Comparison of ENCODE assay signal across 9 cellular contexts in the genomic region with DNA sequence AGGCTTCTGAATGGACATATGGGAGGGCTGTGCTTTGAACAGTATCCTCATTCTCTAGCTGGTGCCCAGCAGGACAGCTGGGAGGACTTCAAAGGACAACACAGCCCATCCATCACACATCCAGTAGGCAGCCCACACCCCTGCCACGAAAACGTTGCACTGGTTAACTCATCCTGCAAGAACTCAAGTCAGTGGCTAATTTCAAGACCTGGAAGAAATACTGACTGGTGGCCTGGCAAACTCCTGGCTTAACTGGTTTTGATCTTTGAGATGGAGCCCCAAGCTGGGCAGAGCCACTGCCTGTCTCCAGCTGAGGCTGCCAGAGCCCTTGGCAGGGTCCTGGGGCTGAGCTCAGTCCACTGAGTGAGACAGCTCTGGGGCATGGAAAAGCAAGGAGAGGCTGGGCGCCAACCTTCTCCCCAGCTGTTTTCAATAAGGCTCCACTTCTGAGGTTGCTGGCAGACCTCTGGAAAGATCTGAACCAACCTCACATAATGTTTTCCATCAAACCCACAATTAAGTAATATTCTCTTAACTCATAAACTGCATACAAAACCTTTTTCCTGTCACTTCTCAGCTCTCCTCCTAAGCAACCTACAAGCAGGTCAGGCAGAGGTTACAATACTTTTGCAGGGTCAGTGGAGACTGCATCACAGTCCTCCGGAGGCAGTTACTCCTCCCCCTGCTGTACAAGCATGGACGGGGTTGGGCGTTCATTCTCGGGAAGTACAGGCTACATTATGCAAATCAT.
DNase-seq lines count a peak whose midpoint lies in the region; ATAC-seq and TF ChIP-seq lines count a peak whose summit lies in the region.
"Had no signal": no experiment of that assay in that cellular context is flagged by ENCODE, and none has a peak within 500 bp of the region (broad histone marks: within the 10 kb centered on the region; RNA-seq: fewer than 3 reads in every experiment).

No MANE protein-coding gene starts in this region.

- TF ChIP-seq CTCF in brain (conservative IDR thresholded peaks at IDR 0.05) (no peak), lung (IDR thresholded peaks at IDR 0.05; ENCODE audit: control extremely low read depth, extremely low read depth) (no peak), type B pancreatic cell (conservative IDR thresholded peaks at IDR 0.05) (no peak)

- peaks cover 3% of the 10 kb centered on the region for H3K27me3 Mint-ChIP-seq in brain
- no peaks in the 10 kb centered on the region for H3K27me3 Mint-ChIP-seq in type B pancreatic cell
- peaks cover 2% of the 10 kb centered on the region for H3K27me3 Mint-ChIP-seq in activated naive CD8-positive, alpha-beta T cell treated with anti-CD3 and anti-CD28 coated beads, Interleukin-2, amount 50 U/mL, for 24 hours

- H3K4me3 Mint-ChIP-seq in brain (no peak overlapping the region), type B pancreatic cell (peak overlapping the region; percentile 51)
- no peak overlapping the region for H3K4me3 Mint-ChIP-seq in activated naive CD8-positive, alpha-beta T cell treated with anti-CD3 and anti-CD28 coated beads, Interleukin-2, amount 50 U/mL, for 24 hours
- H3K4me3 Mint-ChIP-seq: activated B cell treated with CpG ODN at 0.5 μM for 24 hours had no signal

- DNase-seq in HS-5 (ENCODE audit: low read depth), result peak; percentile 36
- DNase-seq in lung (ENCODE audit: low spot score), result peak; percentile 43
- no peak for DNase-seq in type B pancreatic cell (ENCODE audit: extremely low spot score, unreplicated experiment)
- DNase-seq in activated naive CD8-positive, alpha-beta T cell treated with anti-CD3 and anti-CD28 coated beads, Interleukin-2, amount 50 U/mL, for 24 hours, result no peak
- no peak for DNase-seq in left colon
- DNase-seq: activated B cell treated with CpG ODN at 0.5 μM for 24 hours, mesendoderm had no signal

- no peaks in the 10 kb centered on the region for H3K27me3 ChIP-seq in lung (ENCODE audit: control insufficient read depth, insufficient read depth)

- peak overlapping the region in 1 of 2 donors; percentile 67 for H3K27ac ChIP-seq in lung (ENCODE audit: low read depth in 1 of 2, low read length in 1 of 2)

- ATAC-seq in lung (ENCODE audit: insufficient read depth, low FRiP score) (peak; percentile 54), GM18909 (IDR thresholded peaks at IDR 0.05; ENCODE audit: poor library complexity, unreplicated experiment) (no peak), left colon (no peak)
- ATAC-seq in activated naive CD8-positive, alpha-beta T cell treated with anti-CD3 and anti-CD28 coated beads, Interleukin-2, amount 50 U/mL, for 24 hours, result no peak

- H3K27ac Mint-ChIP-seq in brain (peak overlapping the region in 3 of 5 experiments; percentile 28 to 46 (median 34)), type B pancreatic cell (peak overlapping the region; percentile 47)
- H3K27ac Mint-ChIP-seq in activated naive CD8-positive, alpha-beta T cell treated with anti-CD3 and anti-CD28 coated beads, Interleukin-2, amount 50 U/mL, for 24 hours, result no peak overlapping the region
- H3K27ac Mint-ChIP-seq: activated B cell treated with CpG ODN at 0.5 μM for 24 hours had no signal

- H3K36me3 Mint-ChIP-seq in brain (no peaks in the 10 kb centered on the region), type B pancreatic cell (no peaks in the 10 kb centered on the region)
- H3K36me3 Mint-ChIP-seq in activated naive CD8-positive, alpha-beta T cell treated with anti-CD3 and anti-CD28 coated beads, Interleukin-2, amount 50 U/mL, for 24 hours (ENCODE audit: low read depth), result no peaks in the 10 kb centered on the region

- intact Hi-C loops in left colon (cut with DNase I, micrococcal nuclease), result no loop called here

- no peaks in the 10 kb centered on the region for H3K36me3 ChIP-seq in lung (ENCODE audit: control insufficient read depth in 2 of 2, insufficient read depth in 2 of 2, low read length in 2 of 2)

- H3K9me3 Mint-ChIP-seq in brain (no peaks in the 10 kb centered on the region), type B pancreatic cell (no peaks in the 10 kb centered on the region)
- no peaks in the 10 kb centered on the region for H3K9me3 Mint-ChIP-seq in activated naive CD8-positive, alpha-beta T cell treated with anti-CD3 and anti-CD28 coated beads, Interleukin-2, amount 50 U/mL, for 24 hours
- H3K9me3 Mint-ChIP-seq: activated B cell treated with CpG ODN at 0.5 μM for 24 hours had no signal

- no peaks in the 10 kb centered on the region for H3K9me3 ChIP-seq in lung (ENCODE audit: control insufficient read depth in 2 of 2, insufficient read depth in 1 of 2, low read length in 1 of 2)

- WGBS in lung, 2 donors, result 67 to 77% methylated on average over 7 of the region's 7 CpGs

- H3K4me1 ChIP-seq in lung (ENCODE audit: control insufficient read depth in 2 of 2, insufficient read depth in 2 of 2, low read length in 2 of 2), result peaks cover 0 to 3% of the 10 kb centered on the region in 2 donors

- no peak overlapping the region for H3K4me3 ChIP-seq in lung

- H3K4me1 Mint-ChIP-seq in brain (peaks cover 15% of the 10 kb centered on the region), type B pancreatic cell (ENCODE audit: unreplicated experiment) (peaks cover 15% of the 10 kb centered on the region)
- H3K4me1 Mint-ChIP-seq in activated naive CD8-positive, alpha-beta T cell treated with anti-CD3 and anti-CD28 coated beads, Interleukin-2, amount 50 U/mL, for 24 hours, result no peaks in the 10 kb centered on the region
- H3K4me1 Mint-ChIP-seq: activated B cell treated with CpG ODN at 0.5 μM for 24 hours had no signal

Comparison
In these comparisons a context has a peak if more than half of its experiments do, and no peak if none do; other contexts are left out.
1. DNase-seq: peak in HS-5 (single experiment) and lung (single experiment); none in type B pancreatic cell (single experiment), activated naive CD8-positive, alpha-beta T cell treated with anti-CD3 and anti-CD28 coated beads, Interleukin-2, amount 50 U/mL, for 24 hours (single experiment) and left colon (0 of 2).